8 cellular contexts compared by ENCODE assay signal in the genomic region with DNA sequence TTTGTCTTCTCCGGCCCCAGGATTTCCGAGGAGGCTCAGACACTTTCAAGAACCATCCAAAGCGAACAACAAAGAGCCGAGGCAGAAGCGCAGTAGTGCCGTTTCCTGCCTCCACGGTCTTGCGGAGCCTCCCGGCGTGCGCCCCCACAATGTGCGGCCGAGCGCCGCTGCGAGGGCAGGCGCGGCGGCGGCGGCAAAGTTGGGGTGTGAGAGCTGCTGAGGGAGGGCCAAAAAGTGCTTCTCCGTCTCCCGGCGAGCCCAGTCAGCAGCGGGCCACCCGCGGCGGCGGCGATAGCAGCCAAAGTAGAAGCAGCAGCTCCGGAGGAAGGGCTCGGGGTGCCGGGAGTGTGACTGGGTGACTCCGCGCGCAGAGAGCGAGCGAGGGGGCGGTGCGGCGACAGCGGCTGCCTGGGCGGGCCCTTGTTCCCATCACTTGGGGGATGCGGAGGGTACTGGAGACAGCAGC.
DNase-seq lines count a peak whose midpoint lies in the region; ATAC-seq and TF ChIP-seq lines count a peak whose summit lies in the region.

No MANE protein-coding gene starts in this region.

- H3K9me3 ChIP-seq in colonic mucosa = no peaks in the 10 kb centered on the region

- no peaks in the 10 kb centered on the region for H3K36me3 ChIP-seq in colonic mucosa

- no peak for TF ChIP-seq CTCF in colonic mucosa (IDR thresholded peaks at IDR 0.05)

- ATAC-seq in GM21576 (IDR thresholded peaks at IDR 0.05; ENCODE audit: unreplicated experiment) = peak; percentile 40
- peak; percentile 63 to 65 for ATAC-seq in stimulated activated naive B cell treated with anti-CD40 and anti-IgM and Interleukin-4, amounts not matched to agents 10 μg/mL and 1 μg/mL and 100 μg/mL, for 72 hours (replicated peaks)
- ATAC-seq in effector memory CD8-positive, alpha-beta T cell (replicated peaks) = no peak

- H3K36me3 Mint-ChIP-seq in stimulated activated naive B cell treated with anti-CD40 and anti-IgM and Interleukin-4, amounts not matched to agents 10 μg/mL and 1 μg/mL and 100 μg/mL, for 72 hours = no peaks in the 10 kb centered on the region
- H3K36me3 Mint-ChIP-seq in effector memory CD8-positive, alpha-beta T cell (ENCODE audit: insufficient read depth) = no peaks in the 10 kb centered on the region
- no peaks in the 10 kb centered on the region for H3K36me3 Mint-ChIP-seq in activated naive CD4-positive, alpha-beta T cell treated with anti-CD3 and anti-CD28 coated beads, Interleukin-2, amount 10 ng/mL, durations not matched to agents 7 days and 5 days

- H3K4me3 Mint-ChIP-seq in stimulated activated naive B cell treated with anti-CD40 and anti-IgM and Interleukin-4, amounts not matched to agents 10 μg/mL and 1 μg/mL and 100 μg/mL, for 72 hours = no peak overlapping the region
- H3K4me3 Mint-ChIP-seq in effector memory CD8-positive, alpha-beta T cell = no peak overlapping the region
- no peak overlapping the region for H3K4me3 Mint-ChIP-seq in activated naive CD4-positive, alpha-beta T cell treated with anti-CD3 and anti-CD28 coated beads, Interleukin-2, amount 10 ng/mL, durations not matched to agents 7 days and 5 days

- H3K9ac ChIP-seq in colonic mucosa (ENCODE audit: low read depth in 2 of 2, low read length in 2 of 2) = peak overlapping the region; percentile 30 to 66

- peak overlapping the region; percentile 82 for H3K27ac ChIP-seq in colonic mucosa

- CTCF ChIA-PET in activated naive CD4-positive, alpha-beta T cell treated with anti-CD3 and anti-CD28 coated beads, Interleukin-2, amount 10 ng/mL, durations not matched to agents 7 days and 5 days (lab: Charles Lee) = no interaction called here

- no peaks in the 10 kb centered on the region for H3K9me3 Mint-ChIP-seq in stimulated activated naive B cell treated with anti-CD40 and anti-IgM and Interleukin-4, amounts not matched to agents 10 μg/mL and 1 μg/mL and 100 μg/mL, for 72 hours
- H3K9me3 Mint-ChIP-seq in effector memory CD8-positive, alpha-beta T cell = peaks cover 6 to 8% of the 10 kb centered on the region in 2 donors
- peaks cover 1% of the 10 kb centered on the region for H3K9me3 Mint-ChIP-seq in activated naive CD4-positive, alpha-beta T cell treated with anti-CD3 and anti-CD28 coated beads, Interleukin-2, amount 10 ng/mL, durations not matched to agents 7 days and 5 days

- no peak overlapping the region for H3K27ac Mint-ChIP-seq in stimulated activated naive B cell treated with anti-CD40 and anti-IgM and Interleukin-4, amounts not matched to agents 10 μg/mL and 1 μg/mL and 100 μg/mL, for 72 hours
- H3K27ac Mint-ChIP-seq in effector memory CD8-positive, alpha-beta T cell = no peak overlapping the region
- no peak overlapping the region for H3K27ac Mint-ChIP-seq in activated naive CD4-positive, alpha-beta T cell treated with anti-CD3 and anti-CD28 coated beads, Interleukin-2, amount 10 ng/mL, durations not matched to agents 7 days and 5 days

- peaks cover 0 to 5% of the 10 kb centered on the region in 2 donors for H3K4me1 Mint-ChIP-seq in stimulated activated naive B cell treated with anti-CD40 and anti-IgM and Interleukin-4, amounts not matched to agents 10 μg/mL and 1 μg/mL and 100 μg/mL, for 72 hours
- H3K4me1 Mint-ChIP-seq in effector memory CD8-positive, alpha-beta T cell (ENCODE audit: low read depth in 2 of 2) = peaks cover 0 to 5% of the 10 kb centered on the region in 2 donors
- H3K4me1 Mint-ChIP-seq in activated naive CD4-positive, alpha-beta T cell treated with anti-CD3 and anti-CD28 coated beads, Interleukin-2, amount 10 ng/mL, durations not matched to agents 7 days and 5 days = peaks cover 2% of the 10 kb centered on the region

- H3K4me3 ChIP-seq in colonic mucosa = peak overlapping the region; percentile 72

- intact Hi-C loops in colonic mucosa (cut with DNase I) = no loop called here

- H3K27me3 Mint-ChIP-seq in stimulated activated naive B cell treated with anti-CD40 and anti-IgM and Interleukin-4, amounts not matched to agents 10 μg/mL and 1 μg/mL and 100 μg/mL, for 72 hours = peaks cover 0 to 11% of the 10 kb centered on the region in 2 donors
- H3K27me3 Mint-ChIP-seq in effector memory CD8-positive, alpha-beta T cell = peaks cover 6 to 7% of the 10 kb centered on the region in 2 donors
- H3K27me3 Mint-ChIP-seq in activated naive CD4-positive, alpha-beta T cell treated with anti-CD3 and anti-CD28 coated beads, Interleukin-2, amount 10 ng/mL, durations not matched to agents 7 days and 5 days = no peaks in the 10 kb centered on the region

- DNase-seq in C1 segment of cervical spinal cord (lab: John Stamatoyannopoulos, UW) (peak in 11 of 14 donors; percentile 29 to 90 (median 76)), NOMO-1 treated with dmso at 0.1 percent for 144 hours (lab: John Stamatoyannopoulos, UW; ENCODE audit: unreplicated experiment) (peak; percentile 28), colonic mucosa (peak; percentile 42), kidney tubule cell (ENCODE audit: low spot score) (peak; percentile 58)
- DNase-seq in stimulated activated naive B cell treated with anti-CD40 and anti-IgM and Interleukin-4, amounts not matched to agents 10 μg/mL and 1 μg/mL and 100 μg/mL, for 72 hours = peak; percentile 2
- DNase-seq in effector memory CD8-positive, alpha-beta T cell = no peak
- no peak for DNase-seq in activated naive CD4-positive, alpha-beta T cell treated with anti-CD3 and anti-CD28 coated beads, Interleukin-2, amount 10 ng/mL, durations not matched to agents 7 days and 5 days

- no peaks in the 10 kb centered on the region for H3K4me1 ChIP-seq in colonic mucosa

- peaks cover 5% of the 10 kb centered on the region for H3K27me3 ChIP-seq in colonic mucosa

Comparison
In these comparisons a context has a peak if more than half of its experiments do, and no peak if none do; other contexts are left out.
1. DNase-seq: peak in C1 segment of cervical spinal cord (11 of 14), NOMO-1 treated with dmso at 0.1 percent for 144 hours (single experiment), colonic mucosa (single experiment), kidney tubule cell (single experiment) and stimulated activated naive B cell treated with anti-CD40 and anti-IgM and Interleukin-4, amounts not matched to agents 10 μg/mL and 1 μg/mL and 100 μg/mL, for 72 hours (single experiment); none in effector memory CD8-positive, alpha-beta T cell (0 of 3) and activated naive CD4-positive, alpha-beta T cell treated with anti-CD3 and anti-CD28 coated beads, Interleukin-2, amount 10 ng/mL, durations not matched to agents 7 days and 5 days (single experiment).